24 cellular contexts compared by ENCODE assay signal in the genomic region with DNA sequence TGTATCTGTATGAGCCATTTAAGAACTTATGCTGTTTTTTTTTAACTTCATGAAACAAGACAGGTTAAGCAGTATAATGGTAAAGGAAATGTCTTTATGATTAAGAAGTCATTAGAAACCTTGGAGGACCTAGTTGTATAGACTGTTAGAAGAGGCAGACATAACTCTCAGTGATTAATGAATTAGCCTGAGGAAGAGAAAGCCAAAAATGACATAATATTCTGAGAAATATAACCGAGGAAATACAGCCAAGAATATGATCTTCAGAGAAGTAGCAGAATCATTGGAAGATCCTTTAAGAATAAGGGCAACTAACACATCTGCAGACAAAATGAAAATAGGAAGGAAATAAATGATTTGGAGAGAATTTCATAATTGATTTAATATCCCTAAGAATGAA.
DNase-seq lines count a peak whose midpoint lies in the region; ATAC-seq and TF ChIP-seq lines count a peak whose summit lies in the region.
"Had no signal": no experiment of that assay in that cellular context is flagged by ENCODE, and none has a peak within 500 bp of the region (broad histone marks: within the 10 kb centered on the region; RNA-seq: fewer than 3 reads in every experiment).

No MANE protein-coding gene starts in this region.

- H3K4me2 ChIP-seq in SU-DHL-6 (ENCODE audit: low read depth, low read length, poor library complexity, severe bottlenecking): no peak overlapping the region
- no peak overlapping the region for H3K4me2 ChIP-seq in mesenchymal stem cell (ENCODE audit: low read length, poor library complexity, severe bottlenecking)
- H3K4me2 ChIP-seq: BLaER1 had no signal

- no peaks in the 10 kb centered on the region for H3K9me2 ChIP-seq in SU-DHL-6 (replicated peaks; ENCODE audit: insufficient read depth, low read length)

- H3K4me1 ChIP-seq in left ventricle myocardium inferior (no peaks in the 10 kb centered on the region), right atrium auricular region (no peaks in the 10 kb centered on the region), mesenchymal stem cell (ENCODE audit: control insufficient read depth, insufficient read depth, low read depth, low read length) (no peaks in the 10 kb centered on the region)
- H3K4me1 ChIP-seq: BE2C, BLaER1 had no signal

- H3K4me3 ChIP-seq in left ventricle myocardium inferior (no peak overlapping the region), right atrium auricular region (no peak overlapping the region), SU-DHL-6 (ENCODE audit: insufficient read depth, low read length, poor library complexity, severe bottlenecking) (no peak overlapping the region), mesenchymal stem cell (ENCODE audit: insufficient read depth in 1 of 2, low read depth in 1 of 2, low read length in 2 of 2) (no peak overlapping the region)
- H3K4me3 ChIP-seq: BLaER1, GM12878 had no signal

- no peaks in the 10 kb centered on the region for H3K27me3 ChIP-seq in left ventricle myocardium inferior (ENCODE audit: low read depth)
- H3K27me3 ChIP-seq in right atrium auricular region: no peaks in the 10 kb centered on the region
- H3K27me3 ChIP-seq in SU-DHL-6 (ENCODE audit: low read length): no peaks in the 10 kb centered on the region
- H3K27me3 ChIP-seq in mesenchymal stem cell (ENCODE audit: control insufficient read depth in 1 of 2, insufficient read depth in 1 of 2, low read length in 2 of 2): no peaks in the 10 kb centered on the region
- H3K27me3 ChIP-seq: BE2C, BLaER1 had no signal

- H3K27ac ChIP-seq in left ventricle myocardium inferior (replicated peaks): peak overlapping the region; percentile 20
- H3K27ac ChIP-seq in right atrium auricular region: peak overlapping the region in 1 of 2 donors; percentile 24
- no peak overlapping the region for H3K27ac ChIP-seq in SU-DHL-6 (ENCODE audit: low read depth, low read length)
- no peak overlapping the region for H3K27ac ChIP-seq in mesenchymal stem cell (ENCODE audit: low read length, poor library complexity, severe bottlenecking)
- H3K27ac ChIP-seq: BLaER1 had no signal

- no peak for TF ChIP-seq CTCF in left ventricle myocardium inferior (IDR thresholded peaks at IDR 0.05; ENCODE audit: borderline replicate concordance)
- no peak for TF ChIP-seq CTCF in right atrium auricular region (IDR thresholded peaks at IDR 0.05)
- TF ChIP-seq CTCF in SU-DHL-6 (IDR thresholded peaks at IDR 0.05; ENCODE audit: insufficient read depth, low read length, poor library complexity, severe bottlenecking): no peak

- intact Hi-C loops in left ventricle myocardium inferior (cut with micrococcal nuclease): no loop called here

- H2AFZ ChIP-seq in SU-DHL-6 (ENCODE audit: low read depth, low read length, severe bottlenecking): peak overlapping the region; percentile 29
- no peak overlapping the region for H2AFZ ChIP-seq in mesenchymal stem cell (ENCODE audit: low read depth, low read length)

- H3K18ac ChIP-seq in mesenchymal stem cell (ENCODE audit: low read depth in 1 of 2, low read length in 2 of 2): no peak overlapping the region

- no peak overlapping the region for H2BK5ac ChIP-seq in mesenchymal stem cell (ENCODE audit: low read depth, low read length, poor library complexity, severe bottlenecking)

- H3K9ac ChIP-seq in SU-DHL-6 (ENCODE audit: low read length) (no peak overlapping the region), mesenchymal stem cell (ENCODE audit: low read length) (no peak overlapping the region)
- H3K9ac ChIP-seq: BLaER1 had no signal

- H3F3A ChIP-seq in SU-DHL-6 (ENCODE audit: insufficient read depth): no peaks in the 10 kb centered on the region; the same call in 1 of the 2 replicates

- H3K36me3 ChIP-seq in left ventricle myocardium inferior (no peaks in the 10 kb centered on the region), right atrium auricular region (no peaks in the 10 kb centered on the region), SU-DHL-6 (ENCODE audit: low read length) (no peaks in the 10 kb centered on the region), mesenchymal stem cell (ENCODE audit: control insufficient read depth in 1 of 2, insufficient read depth in 2 of 2, low read depth in 1 of 2, low read length in 2 of 2) (no peaks in the 10 kb centered on the region)
- H3K36me3 ChIP-seq: BE2C, BLaER1 had no signal

- H3K14ac ChIP-seq in mesenchymal stem cell (ENCODE audit: low read length in 2 of 2): no peak overlapping the region

- ATAC-seq in HG02970 (IDR thresholded peaks at IDR 0.05; ENCODE audit: low FRiP score, unreplicated experiment): no peak
- ATAC-seq in HG02763 (IDR thresholded peaks at IDR 0.05; ENCODE audit: unreplicated experiment): no peak
- ATAC-seq: GM12878 had no signal

- no peak overlapping the region for H4K91ac ChIP-seq in mesenchymal stem cell (ENCODE audit: low read length)

- no peak overlapping the region for H3K23ac ChIP-seq in mesenchymal stem cell (ENCODE audit: low read length in 2 of 2)

- H3K79me1 ChIP-seq in mesenchymal stem cell (replicated peaks; ENCODE audit: low read length, poor library complexity, severe bottlenecking): no peaks in the 10 kb centered on the region

- no peak overlapping the region for H2BK120ac ChIP-seq in mesenchymal stem cell (ENCODE audit: low read depth, low read length)

- H2BK12ac ChIP-seq in mesenchymal stem cell (ENCODE audit: low read length in 2 of 2): no peak overlapping the region

- no peaks in the 10 kb centered on the region for H3K9me3 ChIP-seq in left ventricle myocardium inferior (replicated peaks)
- no peaks in the 10 kb centered on the region for H3K9me3 ChIP-seq in right atrium auricular region
- no peaks in the 10 kb centered on the region; the same call in 1 of the 2 replicates for H3K9me3 ChIP-seq in SU-DHL-6 (ENCODE audit: insufficient read depth, low read length)
- no peaks in the 10 kb centered on the region for H3K9me3 ChIP-seq in mesenchymal stem cell (ENCODE audit: control insufficient read depth, low read length)
- H3K9me3 ChIP-seq: BE2C, BLaER1 had no signal

- no peak overlapping the region for H3K4ac ChIP-seq in mesenchymal stem cell (ENCODE audit: low read depth in 1 of 2, low read length in 2 of 2)

- no peak overlapping the region for H4K8ac ChIP-seq in mesenchymal stem cell (ENCODE audit: low read length)

- 100% methylated on average over 1 of the region's 1 CpG for WGBS in mesenchymal stem cell

- no peaks in the 10 kb centered on the region for H3K79me2 ChIP-seq in SU-DHL-6 (ENCODE audit: insufficient read depth, low read length)

- H2AK5ac ChIP-seq in mesenchymal stem cell (ENCODE audit: low read length, severe bottlenecking): no peak overlapping the region

- no peak overlapping the region for H2BK15ac ChIP-seq in mesenchymal stem cell (ENCODE audit: low read depth, poor library complexity, severe bottlenecking)

- DNase-seq in left ventricle myocardium inferior: no peak
- DNase-seq in right atrium auricular region (ENCODE audit: low spot score): no peak
- peak; percentile 52 for DNase-seq in OCI-M1 (lab: John Stamatoyannopoulos, UW)
- no peak for DNase-seq in mesenchymal stem cell
- DNase-seq: 8988T; ACHN; BE2C; C1 segment of cervical spinal cord; CD4-positive, alpha-beta memory T cell; CD4-positive, CD25-positive, alpha-beta regulatory T cell; CD8-positive, alpha-beta memory T cell; COR-L47; DMS 273 treated with DMSO at 0.1 percent for 48 hours; DMS153; DMS53; DMS79; DND-41; EL; GDM1 had no signal

- no peaks in the 10 kb centered on the region for H4K20me1 ChIP-seq in SU-DHL-6 (ENCODE audit: low read depth, low read length)
- H4K20me1 ChIP-seq: BLaER1 had no signal
